In the genomic region with DNA sequence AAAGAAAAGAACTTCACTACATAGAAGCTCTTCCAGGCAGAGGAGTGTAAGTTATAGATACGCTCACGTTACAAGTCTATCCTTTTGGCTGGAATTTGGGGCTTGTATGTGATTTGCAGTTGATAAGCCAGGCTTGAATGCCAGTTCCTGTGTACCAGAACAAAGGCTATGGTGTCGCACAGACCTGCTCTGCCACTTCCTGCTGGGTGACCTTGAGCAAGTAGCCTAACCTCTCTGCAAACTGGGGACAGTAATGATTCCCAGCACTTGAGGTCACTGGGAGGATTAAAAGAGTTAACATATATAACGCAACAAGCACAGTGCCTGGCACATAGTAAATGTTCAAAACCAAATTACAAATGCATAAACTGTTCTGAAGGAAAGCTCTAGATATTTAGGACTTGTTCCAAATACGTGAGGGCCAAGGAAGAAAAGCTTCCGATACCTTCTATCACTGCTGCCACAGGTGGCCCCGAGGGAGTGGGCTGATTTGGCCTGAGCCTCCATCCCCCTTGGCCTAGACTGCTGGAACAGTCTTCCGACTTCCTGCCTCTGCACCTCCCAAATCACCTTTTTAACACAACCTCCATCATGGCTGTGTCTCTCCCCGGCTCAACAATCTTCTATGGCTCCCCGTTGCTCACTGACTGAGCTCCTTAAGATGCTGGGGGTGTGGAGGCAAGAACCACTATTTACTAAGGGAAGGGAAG, we compare ENCODE assay signal across 11 cellular contexts. TPM values are rescaled to one million over a fixed set of nuclear protein-coding genes. Genes with fewer than 3 reads are reported as not detected.
DNase-seq lines count a peak whose midpoint lies in the region; FAIRE-seq and TF ChIP-seq lines count a peak whose summit lies in the region.
"Had no signal": no experiment of that assay in that cellular context is flagged by ENCODE, and none has a peak within 500 bp of the region (broad histone marks: within the 10 kb centered on the region; RNA-seq: fewer than 3 reads in every experiment).

No MANE protein-coding gene starts in this region.

- H3K9me3 Mint-ChIP-seq in activated T-helper 2 cell treated with anti-CD3 and anti-CD28 coated beads, Interferon-gamma antibody, Interleukin-2, Interleukin-4, amounts not matched to agents 10 μg/mL and 5 μg/mL and 100 μg/mL, durations not matched to agents 14 hours and 24 hours and 36 hours, result no peaks in the 10 kb centered on the region

- peaks cover 2% of the 10 kb centered on the region for H3K36me3 Mint-ChIP-seq in activated T-helper 2 cell treated with anti-CD3 and anti-CD28 coated beads, Interferon-gamma antibody, Interleukin-2, Interleukin-4, amounts not matched to agents 10 μg/mL and 5 μg/mL and 100 μg/mL, durations not matched to agents 14 hours and 24 hours and 36 hours (ENCODE audit: low read depth)

- TF ChIP-seq CTCF in C4-2B (conservative IDR thresholded peaks at IDR 0.05), result no peak

- H3K27ac Mint-ChIP-seq in activated T-helper 2 cell treated with anti-CD3 and anti-CD28 coated beads, Interferon-gamma antibody, Interleukin-2, Interleukin-4, amounts not matched to agents 10 μg/mL and 5 μg/mL and 100 μg/mL, durations not matched to agents 14 hours and 24 hours and 36 hours, result peak overlapping the region; percentile 100

- no peaks in the 10 kb centered on the region for H3K27me3 ChIP-seq in muscle layer of duodenum (ENCODE audit: low read depth, low read length)

- H3K27ac ChIP-seq in C4-2B (peak overlapping the region; percentile 71), muscle layer of duodenum (ENCODE audit: low read length) (peak overlapping the region; percentile 60)

- peak; percentile 36 for FAIRE-seq in HTR-8/SVneo (lab: Jason Lieb, UNC)
- FAIRE-seq: islet of Langerhans had no signal

- no peaks in the 10 kb centered on the region for H3K9me3 ChIP-seq in muscle layer of duodenum (ENCODE audit: control insufficient read depth in 1 of 2, low read length in 2 of 2)
- H3K9me3 ChIP-seq: HAP-1 had no signal

- H3K4me1 ChIP-seq in muscle layer of duodenum (ENCODE audit: control insufficient read depth in 1 of 2, insufficient read depth in 2 of 2, low read length in 2 of 2), result peaks cover 6% of the 10 kb centered on the region in 2 donors
- H3K4me1 ChIP-seq: HAP-1 had no signal

- H3K4me3 Mint-ChIP-seq in activated T-helper 2 cell treated with anti-CD3 and anti-CD28 coated beads, Interferon-gamma antibody, Interleukin-2, Interleukin-4, amounts not matched to agents 10 μg/mL and 5 μg/mL and 100 μg/mL, durations not matched to agents 14 hours and 24 hours and 36 hours (ENCODE audit: low read depth), result peak overlapping the region; percentile 77

- no peak overlapping the region for H3K4me3 ChIP-seq in muscle layer of duodenum (ENCODE audit: low read depth in 1 of 2, low read length in 2 of 2)

- DNase-seq in HTR-8/SVneo (ENCODE audit: insufficient read length, low spot score) (no peak), GF-D8 (lab: John Stamatoyannopoulos, UW) (no peak), NCI-H1436 treated with DMSO at 0.1 percent for 48 hours (lab: John Stamatoyannopoulos, UW) (no peak), dermis blood vessel endothelial cell (no peak), SK-N-DZ (ENCODE audit: low spot score) (no peak)
- DNase-seq in activated T-helper 2 cell treated with anti-CD3 and anti-CD28 coated beads, Interferon-gamma antibody, Interleukin-2, Interleukin-4, amounts not matched to agents 10 μg/mL and 5 μg/mL and 100 μg/mL, durations not matched to agents 14 hours and 24 hours and 36 hours (ENCODE audit: low spot score), result no peak

- no peaks in the 10 kb centered on the region for H3K27me3 Mint-ChIP-seq in activated T-helper 2 cell treated with anti-CD3 and anti-CD28 coated beads, Interferon-gamma antibody, Interleukin-2, Interleukin-4, amounts not matched to agents 10 μg/mL and 5 μg/mL and 100 μg/mL, durations not matched to agents 14 hours and 24 hours and 36 hours (ENCODE audit: low read depth)

- intact Hi-C loops in activated T-helper 2 cell treated with anti-CD3 and anti-CD28 coated beads, Interferon-gamma antibody, Interleukin-2, Interleukin-4, amounts not matched to agents 10 μg/mL and 5 μg/mL and 100 μg/mL, durations not matched to agents 14 hours and 24 hours and 36 hours (cut with micrococcal nuclease), result loop anchor here (2.0 to 10.0 kb wide), 3 partner anchors 34 to 242 kb away; partner anchors contain the start of genes RPL39 and SEPTIN6

- peaks cover 46% of the 10 kb centered on the region for H3K4me1 Mint-ChIP-seq in activated T-helper 2 cell treated with anti-CD3 and anti-CD28 coated beads, Interferon-gamma antibody, Interleukin-2, Interleukin-4, amounts not matched to agents 10 μg/mL and 5 μg/mL and 100 μg/mL, durations not matched to agents 14 hours and 24 hours and 36 hours (ENCODE audit: low read depth)

- no peaks in the 10 kb centered on the region for H3K36me3 ChIP-seq in muscle layer of duodenum (ENCODE audit: control insufficient read depth in 1 of 2, insufficient read depth in 2 of 2, low read length in 2 of 2)
- H3K36me3 ChIP-seq: HAP-1 had no signal

RNA-seq across cellular contexts. Expression of gene SOWAHD, which starts 1.3 kb away (rescaled TPM):
- total RNA-seq in activated T-helper 2 cell treated with anti-CD3 and anti-CD28 coated beads, Interferon-gamma antibody, Interleukin-2, Interleukin-4, amounts not matched to agents 10 μg/mL and 5 μg/mL and 100 μg/mL, durations not matched to agents 14 hours and 24 hours and 36 hours, result 0.46 and 0.59 TPM in 2 replicates
- 0.05 TPM in 1 of 2 replicates, not detected in the other for total RNA-seq in dermis blood vessel endothelial cell
- polyA plus RNA-seq in SK-N-DZ (2014; cell fraction: cytosol; rRNA removed), result 0.64 TPM in 1 of 2 replicates, not detected in the other
- 0.09 TPM in 1 of 2 replicates, not detected in the other for polyA plus RNA-seq in SK-N-DZ (2014; cell fraction: nucleus; rRNA removed)
- total RNA-seq: endothelial cell of umbilical vein had no signal
- polyA plus RNA-seq: endothelial cell of umbilical vein had no signal

RNA-seq across cellular contexts. Expression of gene RPL39, which starts 34.3 kb away (rescaled TPM):
- total RNA-seq in activated T-helper 2 cell treated with anti-CD3 and anti-CD28 coated beads, Interferon-gamma antibody, Interleukin-2, Interleukin-4, amounts not matched to agents 10 μg/mL and 5 μg/mL and 100 μg/mL, durations not matched to agents 14 hours and 24 hours and 36 hours, result 2,137 and 2,151 TPM in 2 replicates
- total RNA-seq in dermis blood vessel endothelial cell, result 2,423 and 9,363 TPM in 2 replicates
- polyA plus RNA-seq in SK-N-DZ (2014; cell fraction: cytosol; rRNA removed), result 10,754 and 11,044 TPM in 2 replicates
- polyA plus RNA-seq in SK-N-DZ (2014; cell fraction: nucleus; rRNA removed), result 3,800 and 18,720 TPM in 2 replicates
